In genomic region chr18:74861154-74861553, GRCh38 we compare ENCODE assay signal across 1 cellular context.
A peak's percentile ranks its signal among the peaks of the same experiment; 100 is the strongest.
TF ChIP-seq lines count a peak whose summit lies in the region.

No MANE protein-coding gene starts in this region.

TF ChIP-seq in HEK293, 187 proteins besides CTCF, POLR2A, EP300 and RAD21 (continued from another document and continues in another):
- TF ChIP-seq PRDM6 (tag by site-specific recombination; IDR thresholded peaks at IDR 0.05) = peak; percentile 97
- TF ChIP-seq ZNF792 (tag by site-specific recombination; IDR thresholded peaks at IDR 0.05) = peak; percentile 63; the same call in 1 of the 2 replicates
- peak; percentile 72; the same call in 1 of the 2 replicates for TF ChIP-seq ZSCAN30 (tag by site-specific recombination; IDR thresholded peaks at IDR 0.05)
- TF ChIP-seq ZNF335 (tag by site-specific recombination; conservative IDR thresholded peaks at IDR 0.05) = 0 out of 2 replicates have a peak, but pooled peaks have one; percentile 23
- peak; percentile 58; the same call in 1 of the 2 replicates for TF ChIP-seq ZNF10 (tag by site-specific recombination; IDR thresholded peaks at IDR 0.05)
- TF ChIP-seq SALL2 (tag by site-specific recombination; IDR thresholded peaks at IDR 0.05; ENCODE audit: borderline replicate concordance) = no peak
- no peak for TF ChIP-seq ZNF394 (tag by site-specific recombination; IDR thresholded peaks at IDR 0.05; ENCODE audit: borderline replicate concordance)
- no peak for TF ChIP-seq ZNF585B (tag by site-specific recombination; IDR thresholded peaks at IDR 0.05)
- TF ChIP-seq OSR2 (tag by site-specific recombination; IDR thresholded peaks at IDR 0.05) = peak; percentile 90
- TF ChIP-seq ZNF830 (tag by site-specific recombination; IDR thresholded peaks at IDR 0.05; ENCODE audit: low read depth) = no peak
- peak; percentile 55; the same call in 1 of the 2 replicates for TF ChIP-seq BCL6B (tag by site-specific recombination; IDR thresholded peaks at IDR 0.05)
- peak; percentile 28; the same call in 1 of the 2 replicates for TF ChIP-seq KLF10 (tag by site-specific recombination; IDR thresholded peaks at IDR 0.05)
- no peak for TF ChIP-seq ZNF16 (tag by site-specific recombination; IDR thresholded peaks at IDR 0.05; ENCODE audit: low read depth)
- TF ChIP-seq ZNF488 (tag by site-specific recombination; IDR thresholded peaks at IDR 0.05) = peak; percentile 90
- no peak for TF ChIP-seq SP3 (tag by site-specific recombination; IDR thresholded peaks at IDR 0.05)
- no peak for TF ChIP-seq ZNF121 (tag by site-specific recombination; IDR thresholded peaks at IDR 0.05)
- no peak for TF ChIP-seq REST (tag by site-specific recombination; IDR thresholded peaks at IDR 0.05)
- peak; percentile 76 for TF ChIP-seq ZIC2 (tag by site-specific recombination; IDR thresholded peaks at IDR 0.05)
- no peak for TF ChIP-seq ZNF768 (tag by site-specific recombination; IDR thresholded peaks at IDR 0.05)
- 0 out of 2 replicates have a peak, but pooled peaks have one; percentile 9 for TF ChIP-seq ZNF654 (tag by site-specific recombination; IDR thresholded peaks at IDR 0.05; ENCODE audit: low read depth)
- TF ChIP-seq ZNF785 (tag by site-specific recombination; IDR thresholded peaks at IDR 0.05) = no peak
- peak; percentile 99 for TF ChIP-seq ZNF843 (tag by site-specific recombination; IDR thresholded peaks at IDR 0.05)
- no peak for TF ChIP-seq ZNF221 (tag by site-specific recombination; IDR thresholded peaks at IDR 0.05; ENCODE audit: borderline replicate concordance)
- TF ChIP-seq PRDM4 (tag by site-specific recombination; IDR thresholded peaks at IDR 0.05) = peak; percentile 90
- TF ChIP-seq ZBTB21 (tag by site-specific recombination; IDR thresholded peaks at IDR 0.05) = peak; percentile 28; the same call in 1 of the 2 replicates
- peak; percentile 92 for TF ChIP-seq ZNF629 (tag by site-specific recombination; IDR thresholded peaks at IDR 0.05)
- 0 out of 2 replicates have a peak, but pooled peaks have one; percentile 56 for TF ChIP-seq ZBTB49 (tag by site-specific recombination; IDR thresholded peaks at IDR 0.05; ENCODE audit: low read depth)
- no peak for TF ChIP-seq GLI4 (tag by site-specific recombination; IDR thresholded peaks at IDR 0.05)
- TF ChIP-seq ZFP37 (tag by site-specific recombination; IDR thresholded peaks at IDR 0.05) = 0 out of 2 replicates have a peak, but pooled peaks have one; percentile 68
- TF ChIP-seq OVOL3 (tag by site-specific recombination; IDR thresholded peaks at IDR 0.05) = peak; percentile 97; the same call in 1 of the 2 replicates
- peak; percentile 68; the same call in 1 of the 2 replicates for TF ChIP-seq INSM2 (tag by site-specific recombination; IDR thresholded peaks at IDR 0.05)
- peak; percentile 90 for TF ChIP-seq GFI1B (tag by site-specific recombination; IDR thresholded peaks at IDR 0.05)
- TF ChIP-seq ZNF645 (tag by site-specific recombination; IDR thresholded peaks at IDR 0.05) = no peak
- no peak for TF ChIP-seq ZNF311 (tag by site-specific recombination; IDR thresholded peaks at IDR 0.05; ENCODE audit: borderline replicate concordance)
- peak; percentile 19; the same call in 1 of the 2 replicates for TF ChIP-seq ZNF501 (tag by site-specific recombination; IDR thresholded peaks at IDR 0.05)
- no peak for TF ChIP-seq ZFP41 (tag by site-specific recombination; IDR thresholded peaks at IDR 0.05; ENCODE audit: borderline replicate concordance)
- TF ChIP-seq WT1 (tag by site-specific recombination; IDR thresholded peaks at IDR 0.05) = peak; percentile 71
- TF ChIP-seq ZBTB17 (tag by site-specific recombination; IDR thresholded peaks at IDR 0.05) = peak; percentile 57; the same call in 1 of the 2 replicates
- no peak for TF ChIP-seq ZBTB6 (tag by site-specific recombination; IDR thresholded peaks at IDR 0.05)
- no peak for TF ChIP-seq ZNF302 (tag by site-specific recombination; IDR thresholded peaks at IDR 0.05; ENCODE audit: low read depth)
- no peak for TF ChIP-seq ZNF133 (tag by site-specific recombination; IDR thresholded peaks at IDR 0.05)
- peak; percentile 90 for TF ChIP-seq SP7 (tag by site-specific recombination; IDR thresholded peaks at IDR 0.05)
- 0 out of 2 replicates have a peak, but pooled peaks have one; percentile 52 for TF ChIP-seq ZNF549 (tag by site-specific recombination; IDR thresholded peaks at IDR 0.05)
- peak; percentile 98 for TF ChIP-seq TRIM28 (IDR thresholded peaks at IDR 0.05; ENCODE audit: borderline replicate concordance, low read length)
- TF ChIP-seq ZFHX2 (tag by site-specific recombination; conservative IDR thresholded peaks at IDR 0.05) = no peak
